ENCODE assay signal across 21 cellular contexts in the genomic region with DNA sequence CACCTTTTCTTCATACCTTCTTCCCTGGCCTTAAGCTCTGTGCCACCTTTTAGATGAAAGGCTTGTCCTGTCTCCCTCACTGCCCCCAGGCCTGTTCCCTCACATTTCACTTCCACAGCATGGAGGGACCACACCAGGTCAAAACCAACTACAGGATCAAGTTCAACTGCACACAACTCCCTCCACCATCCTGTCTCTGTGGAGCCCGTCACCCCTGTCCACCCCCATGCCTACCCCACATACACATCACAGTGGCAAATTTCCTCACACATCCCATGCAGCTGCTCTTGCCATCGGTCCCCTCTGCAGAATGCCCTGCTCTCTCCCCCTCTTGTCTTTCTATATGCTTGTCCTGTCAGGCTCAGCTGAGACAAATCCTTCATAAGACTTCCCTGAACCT.
"Had no signal": no experiment of that assay in that cellular context is flagged by ENCODE, and none has a peak within 500 bp of the region (broad histone marks: within the 10 kb centered on the region; RNA-seq: fewer than 3 reads in every experiment).

No MANE protein-coding gene starts in this region.

- H3K4me3 ChIP-seq: coronary artery, dorsolateral prefrontal cortex, gastrocnemius medialis, heart right ventricle, neural progenitor cell, ovary, testis, tibial nerve, upper lobe of right lung, vagina had no signal

- H3K4me1 Mint-ChIP-seq: neural progenitor cell; stimulated activated effector memory CD8-positive, alpha-beta T cell treated with anti-CD3 and anti-CD28 coated beads, Interleukin-12 subunit alpha, Interleukin-12 subunit beta, amount 100 ng/mL, for 72 hours; stimulated activated naive CD8-positive, alpha-beta T cell treated with anti-CD3 and anti-CD28 coated beads, Interleukin-15, amount 100 ng/mL, for 72 hours had no signal

- H3K4me1 ChIP-seq: gastrocnemius medialis, heart right ventricle, neural progenitor cell, testis, tibial nerve, upper lobe of right lung, vagina had no signal

- H3K4me2 ChIP-seq: neural progenitor cell had no signal

- H3K4me3 Mint-ChIP-seq: naive thymus-derived CD8-positive, alpha-beta T cell; neural progenitor cell; stimulated activated effector memory CD8-positive, alpha-beta T cell treated with anti-CD3 and anti-CD28 coated beads, Interleukin-12 subunit alpha, Interleukin-12 subunit beta, amount 100 ng/mL, for 72 hours; stimulated activated naive CD8-positive, alpha-beta T cell treated with anti-CD3 and anti-CD28 coated beads, Interleukin-15, amount 100 ng/mL, for 72 hours had no signal

- H3K9me3 Mint-ChIP-seq: naive thymus-derived CD8-positive, alpha-beta T cell; stimulated activated effector memory CD8-positive, alpha-beta T cell treated with anti-CD3 and anti-CD28 coated beads, Interleukin-12 subunit alpha, Interleukin-12 subunit beta, amount 100 ng/mL, for 72 hours; stimulated activated naive CD8-positive, alpha-beta T cell treated with anti-CD3 and anti-CD28 coated beads, Interleukin-15, amount 100 ng/mL, for 72 hours had no signal

- H3K9ac ChIP-seq: neural progenitor cell had no signal

- FAIRE-seq: islet of Langerhans had no signal

- H3K27me3 Mint-ChIP-seq: naive thymus-derived CD8-positive, alpha-beta T cell; stimulated activated naive CD8-positive, alpha-beta T cell treated with anti-CD3 and anti-CD28 coated beads, Interleukin-15, amount 100 ng/mL, for 72 hours had no signal

- H3K27ac ChIP-seq: coronary artery, dorsolateral prefrontal cortex, gastrocnemius medialis, heart right ventricle, neural progenitor cell, ovary, testis, tibial nerve, upper lobe of right lung, vagina had no signal

- DNase-seq: dorsolateral prefrontal cortex; effector CD8-positive, alpha-beta T cell; gastrocnemius medialis; heart right ventricle; hypothalamus; kidney glomerular epithelial cell; naive thymus-derived CD8-positive, alpha-beta T cell; nucleus accumbens; ovary; right cardiac atrium; stimulated activated CD4-positive, alpha-beta T cell treated with anti-CD3 and anti-CD28 coated beads, Interleukin-4, amount 100 ng/mL, for 1 hour; stimulated activated CD8-positive, alpha-beta memory T cell treated with anti-CD3 and anti-CD28 coated beads, Interleukin-4, amount 100 ng/mL, for 48 hours; stimulated activated naive CD8-positive, alpha-beta T cell treated with anti-CD3 and anti-CD28 coated beads, Interleukin-15, amount 100 ng/mL, for 72 hours; testis; upper lobe of right lung had no signal

- H3K27me3 ChIP-seq: dorsolateral prefrontal cortex, gastrocnemius medialis, heart right ventricle, neural progenitor cell, ovary, testis, tibial nerve, upper lobe of right lung, vagina had no signal

- H3K9me3 ChIP-seq: gastrocnemius medialis, heart right ventricle, ovary, testis, tibial nerve, upper lobe of right lung, vagina had no signal

- H2AFZ ChIP-seq: neural progenitor cell had no signal

- ATAC-seq: gastrocnemius medialis; heart right ventricle; naive thymus-derived CD8-positive, alpha-beta T cell; right cardiac atrium; stimulated activated effector memory CD8-positive, alpha-beta T cell treated with anti-CD3 and anti-CD28 coated beads, Interleukin-12 subunit alpha, Interleukin-12 subunit beta, amount 100 ng/mL, for 72 hours; stimulated activated naive CD8-positive, alpha-beta T cell treated with anti-CD3 and anti-CD28 coated beads, Interleukin-15, amount 100 ng/mL, for 72 hours; upper lobe of right lung had no signal

- H3K36me3 ChIP-seq: gastrocnemius medialis, neural progenitor cell, ovary, vagina had no signal

- H3K36me3 Mint-ChIP-seq: stimulated activated effector memory CD8-positive, alpha-beta T cell treated with anti-CD3 and anti-CD28 coated beads, Interleukin-12 subunit alpha, Interleukin-12 subunit beta, amount 100 ng/mL, for 72 hours had no signal

- H3K27ac Mint-ChIP-seq: naive thymus-derived CD8-positive, alpha-beta T cell; neural progenitor cell; stimulated activated effector memory CD8-positive, alpha-beta T cell treated with anti-CD3 and anti-CD28 coated beads, Interleukin-12 subunit alpha, Interleukin-12 subunit beta, amount 100 ng/mL, for 72 hours had no signal
